In the genomic region with DNA sequence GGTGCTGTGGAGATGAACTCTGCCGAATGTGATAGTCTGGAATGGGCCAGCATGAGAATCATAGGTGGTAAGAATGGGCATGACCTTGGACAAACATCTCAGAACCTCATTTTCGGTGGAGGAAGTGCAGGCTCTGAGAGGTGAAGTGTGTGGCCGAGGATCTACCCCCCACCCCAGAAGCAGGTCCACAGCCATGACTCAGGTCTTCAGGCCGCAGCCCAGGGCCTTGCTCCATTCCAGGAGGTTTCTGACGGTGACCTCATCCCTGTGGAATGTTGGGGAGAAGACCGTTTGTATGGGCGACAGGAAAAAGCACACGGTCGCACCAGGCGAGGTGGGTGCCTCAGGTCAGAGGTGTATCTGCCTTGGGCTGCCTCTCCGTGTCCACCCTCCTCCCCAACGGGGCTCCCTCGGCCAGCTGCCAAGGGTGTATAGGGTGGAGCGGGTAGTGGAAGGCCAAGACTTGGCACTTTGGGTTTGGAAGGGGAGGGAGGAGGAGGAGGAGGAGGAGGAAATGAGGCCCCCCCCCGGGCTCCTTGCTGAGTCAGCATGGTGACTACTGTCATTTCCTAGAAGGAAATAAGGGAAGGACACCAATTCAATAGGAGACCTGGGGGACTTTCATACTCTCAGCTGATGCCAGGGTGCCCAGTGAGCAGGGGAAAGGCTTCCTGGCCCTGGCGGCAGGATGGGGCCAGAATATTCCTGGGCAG, we compare ENCODE assay signal across 9 cellular contexts.
DNase-seq lines count a peak whose midpoint lies in the region; ATAC-seq and TF ChIP-seq lines count a peak whose summit lies in the region.
"Had no signal": no experiment of that assay in that cellular context is flagged by ENCODE, and none has a peak within 500 bp of the region (broad histone marks: within the 10 kb centered on the region; RNA-seq: fewer than 3 reads in every experiment).

No MANE protein-coding gene starts in this region.

- peaks cover 47 to 55% (median 52%) of the 10 kb centered on the region in 4 donors for H3K4me1 ChIP-seq in esophagus muscularis mucosa

- H3K27me3 Mint-ChIP-seq in activated naive CD4-positive, alpha-beta T cell treated with anti-CD3 and anti-CD28 coated beads, Interleukin-2, amount 10 ng/mL, durations not matched to agents 7 days and 5 days, result no peaks in the 10 kb centered on the region
- H3K27me3 Mint-ChIP-seq: activated naive CD8-positive, alpha-beta T cell treated with anti-CD3 and anti-CD28 coated beads for 36 hours had no signal

- no peak overlapping the region for H3K27ac Mint-ChIP-seq in activated naive CD4-positive, alpha-beta T cell treated with anti-CD3 and anti-CD28 coated beads, Interleukin-2, amount 10 ng/mL, durations not matched to agents 7 days and 5 days
- H3K27ac Mint-ChIP-seq: activated naive CD8-positive, alpha-beta T cell treated with anti-CD3 and anti-CD28 coated beads for 36 hours had no signal

- no peak overlapping the region for H3K4me3 Mint-ChIP-seq in activated naive CD4-positive, alpha-beta T cell treated with anti-CD3 and anti-CD28 coated beads, Interleukin-2, amount 10 ng/mL, durations not matched to agents 7 days and 5 days
- H3K4me3 Mint-ChIP-seq: activated naive CD8-positive, alpha-beta T cell treated with anti-CD3 and anti-CD28 coated beads for 36 hours had no signal

- CTCF ChIA-PET in AG04450 (lab: Charles Lee), result interaction anchor here (0.6 kb wide), 1 partner anchor 237 kb away, joined by 6 read pairs; no protein-coding TSS in a partner anchor
- CTCF ChIA-PET in activated naive CD4-positive, alpha-beta T cell treated with anti-CD3 and anti-CD28 coated beads, Interleukin-2, amount 10 ng/mL, durations not matched to agents 7 days and 5 days (lab: Charles Lee), result no interaction called here

- no peaks in the 10 kb centered on the region for H3K4me1 Mint-ChIP-seq in activated naive CD4-positive, alpha-beta T cell treated with anti-CD3 and anti-CD28 coated beads, Interleukin-2, amount 10 ng/mL, durations not matched to agents 7 days and 5 days
- H3K4me1 Mint-ChIP-seq: activated naive CD8-positive, alpha-beta T cell treated with anti-CD3 and anti-CD28 coated beads for 36 hours had no signal

- intact Hi-C loops in esophagus muscularis mucosa (cut with DNase I), result no loop called here

- H3K4me3 ChIP-seq in AG04450 (ENCODE audit: low read depth, low read length), result no peak overlapping the region
- no peak overlapping the region for H3K4me3 ChIP-seq in esophagus muscularis mucosa

- peak; percentile 91 for DNase-seq in AG04450 (ENCODE audit: low read depth, low spot score)
- DNase-seq in NCI-H460 (ENCODE audit: extremely low read depth, low read depth), result peak; percentile 95
- DNase-seq in esophagus muscularis mucosa (ENCODE audit: extremely low spot score), result peak; percentile 95
- peak; percentile 95 for DNase-seq in myocyte (ENCODE audit: low read depth)
- DNase-seq in NAMALWA (ENCODE audit: low spot score), result no peak
- DNase-seq in activated naive CD4-positive, alpha-beta T cell treated with anti-CD3 and anti-CD28 coated beads, Interleukin-2, amount 10 ng/mL, durations not matched to agents 7 days and 5 days, result no peak
- DNase-seq in NCI-H1092 (lab: John Stamatoyannopoulos, UW), result no peak
- DNase-seq: activated naive CD8-positive, alpha-beta T cell treated with anti-CD3 and anti-CD28 coated beads for 36 hours had no signal

- no peaks in the 10 kb centered on the region for H3K36me3 ChIP-seq in esophagus muscularis mucosa

- TF ChIP-seq EP300 in esophagus muscularis mucosa (IDR thresholded peaks at IDR 0.05), result no peak

- POLR2A ChIA-PET in AG04450 (lab: Yijun Ruan, JAX), result interaction anchor here (1.0 kb wide), 1 partner anchor 13 kb away, joined by 3 read pairs; no protein-coding TSS in a partner anchor

- TF ChIP-seq POLR2A in esophagus muscularis mucosa (IDR thresholded peaks at IDR 0.05; ENCODE audit: low read depth), result no peak

- TF ChIP-seq CTCF in AG04450 (IDR thresholded peaks at IDR 0.05; ENCODE audit: low read depth, low read length) (no peak), esophagus muscularis mucosa (IDR thresholded peaks at IDR 0.05) (no peak)

- H3K27ac ChIP-seq in AG04450 (ENCODE audit: low read depth, low read length), result peak overlapping the region; percentile 94
- H3K27ac ChIP-seq in esophagus muscularis mucosa (replicated peaks in 1 of 4), result peak overlapping the region; percentile 64 to 78 (median 75)

- ATAC-seq in GM21529 (IDR thresholded peaks at IDR 0.05; ENCODE audit: unreplicated experiment), result no peak

- WGBS in esophagus muscularis mucosa, result 45% methylated on average over 15 of the region's 16 CpGs

- H3K9me3 ChIP-seq in AG04450 (ENCODE audit: control insufficient read depth, insufficient read depth, low read length) (peaks cover 3% of the 10 kb centered on the region; the same call in 1 of the 2 replicates), esophagus muscularis mucosa (no peaks in the 10 kb centered on the region)

- H3K36me3 Mint-ChIP-seq in activated naive CD4-positive, alpha-beta T cell treated with anti-CD3 and anti-CD28 coated beads, Interleukin-2, amount 10 ng/mL, durations not matched to agents 7 days and 5 days, result no peaks in the 10 kb centered on the region
- H3K36me3 Mint-ChIP-seq: activated naive CD8-positive, alpha-beta T cell treated with anti-CD3 and anti-CD28 coated beads for 36 hours had no signal

- H3K27me3 ChIP-seq in AG04450 (ENCODE audit: control insufficient read depth, insufficient read depth, low read length) (no peaks in the 10 kb centered on the region), esophagus muscularis mucosa (no peaks in the 10 kb centered on the region)

- no peaks in the 10 kb centered on the region for H3K9me3 Mint-ChIP-seq in activated naive CD4-positive, alpha-beta T cell treated with anti-CD3 and anti-CD28 coated beads, Interleukin-2, amount 10 ng/mL, durations not matched to agents 7 days and 5 days
- H3K9me3 Mint-ChIP-seq: activated naive CD8-positive, alpha-beta T cell treated with anti-CD3 and anti-CD28 coated beads for 36 hours had no signal

Comparison
In these comparisons a context has a peak if more than half of its experiments do, and no peak if none do; other contexts are left out.
1. DNase-seq: peak in AG04450 (single experiment), NCI-H460 (single experiment), esophagus muscularis mucosa (single experiment) and myocyte (single experiment); none in NAMALWA (single experiment), activated naive CD4-positive, alpha-beta T cell treated with anti-CD3 and anti-CD28 coated beads, Interleukin-2, amount 10 ng/mL, durations not matched to agents 7 days and 5 days (single experiment) and NCI-H1092 (single experiment).